In the genomic region with DNA sequence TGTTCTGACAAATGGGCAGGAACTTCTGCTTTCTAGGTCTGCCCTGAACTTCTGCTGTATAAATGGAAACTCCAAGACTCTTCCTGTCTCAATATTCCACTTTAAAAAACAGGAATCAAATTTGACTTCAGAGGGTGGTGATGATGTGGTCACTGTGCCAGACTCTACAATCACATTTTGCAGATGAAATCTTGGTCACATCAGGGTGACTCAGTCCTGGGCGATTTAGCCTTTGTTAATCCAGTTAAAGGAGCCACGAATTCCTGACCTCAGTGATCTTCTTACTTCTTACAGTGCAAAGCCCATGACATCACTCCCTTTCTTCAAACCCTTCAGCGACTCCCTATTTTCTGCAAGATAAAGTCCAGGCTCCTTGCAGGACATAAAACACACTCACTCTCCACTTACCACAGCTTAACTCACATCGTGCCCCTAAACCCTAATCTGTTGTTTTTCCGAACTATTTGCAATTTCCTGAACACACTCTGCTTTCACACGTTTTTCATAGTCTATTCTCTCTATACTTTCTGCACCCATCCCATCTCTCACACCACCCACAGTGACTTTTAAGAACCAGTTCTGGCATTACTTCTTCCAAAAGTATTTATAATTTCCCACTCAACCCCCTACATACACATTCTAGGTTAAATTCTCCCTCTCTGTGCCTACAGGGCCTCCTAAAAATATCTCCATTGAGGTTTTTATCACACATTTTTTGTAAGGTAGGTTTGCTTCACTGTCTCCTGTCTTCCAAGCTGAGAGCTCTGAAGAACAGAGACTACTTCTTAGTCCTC, we compare ENCODE assay signal across 10 cellular contexts. TPM values are rescaled to one million over a fixed set of nuclear protein-coding genes. Genes with fewer than 3 reads are reported as not detected.
DNase-seq lines count a peak whose midpoint lies in the region; ATAC-seq and TF ChIP-seq lines count a peak whose summit lies in the region.
"Had no signal": no experiment of that assay in that cellular context is flagged by ENCODE, and none has a peak within 500 bp of the region (broad histone marks: within the 10 kb centered on the region; RNA-seq: fewer than 3 reads in every experiment).

No MANE protein-coding gene starts in this region.

- peaks cover 80% of the 10 kb centered on the region for H3K4me1 Mint-ChIP-seq in CD14-positive monocyte
- peaks cover 6% of the 10 kb centered on the region for H3K4me1 Mint-ChIP-seq in nephron progenitor cell
- H3K4me1 Mint-ChIP-seq in CD8-positive, alpha-beta T cell (ENCODE audit: low read depth): no peaks in the 10 kb centered on the region

- H3K9me3 Mint-ChIP-seq in CD14-positive monocyte: no peaks in the 10 kb centered on the region
- no peaks in the 10 kb centered on the region for H3K9me3 Mint-ChIP-seq in nephron progenitor cell
- no peaks in the 10 kb centered on the region for H3K9me3 Mint-ChIP-seq in CD8-positive, alpha-beta T cell

- H3K27ac Mint-ChIP-seq in CD14-positive monocyte (peak overlapping the region; percentile 71 to 93 (median 84)), nephron progenitor cell (peak overlapping the region; percentile 1)
- H3K27ac Mint-ChIP-seq in CD8-positive, alpha-beta T cell: no peak overlapping the region

- DNase-seq in CD14-positive monocyte (ENCODE audit: low spot score) (peak; percentile 73), RWPE1 (ENCODE audit: low spot score) (peak; percentile 3), nephron progenitor cell (no peak), GM19238 (ENCODE audit: insufficient read length, low spot score) (no peak)
- no peak for DNase-seq in CD8-positive, alpha-beta T cell
- DNase-seq in activated naive CD4-positive, alpha-beta T cell treated with Interleukin-2 at 50 U/mL for 16 hours: no peak
- DNase-seq: DMS79 treated with DMSO at 0.1 percent for 48 hours, T-helper 2 cell had no signal

- POLR2A ChIA-PET in RWPE1 (lab: Yijun Ruan, JAX; ENCODE audit: low non-redundant PET): no interaction called here
- POLR2A ChIA-PET in CD8-positive, alpha-beta T cell (lab: Charles Lee): no interaction called here

- peak overlapping the region in 1 of 2 donors; percentile 68 for H3K4me3 Mint-ChIP-seq in CD14-positive monocyte
- no peak overlapping the region for H3K4me3 Mint-ChIP-seq in nephron progenitor cell
- no peak overlapping the region for H3K4me3 Mint-ChIP-seq in CD8-positive, alpha-beta T cell

- no peak overlapping the region for H3K27ac ChIP-seq in RWPE1
- no peak overlapping the region for H3K27ac ChIP-seq in CD8-positive, alpha-beta T cell (ENCODE audit: low read depth, low read length)

- no peaks in the 10 kb centered on the region for H3K9me3 ChIP-seq in CD8-positive, alpha-beta T cell (ENCODE audit: low read length)

- no peaks in the 10 kb centered on the region for H3K4me1 ChIP-seq in CD8-positive, alpha-beta T cell (ENCODE audit: insufficient read depth, low read length)

- H3K4me3 ChIP-seq in CD8-positive, alpha-beta T cell (ENCODE audit: low read depth, low read length): no peak overlapping the region

- CTCF ChIA-PET in RWPE1 (lab: Yijun Ruan, JAX): no interaction called here
- CTCF ChIA-PET in CD8-positive, alpha-beta T cell (lab: Charles Lee): no interaction called here

- H3K36me3 Mint-ChIP-seq in CD14-positive monocyte: peaks cover 35 to 63% of the 10 kb centered on the region in 2 donors
- H3K36me3 Mint-ChIP-seq in nephron progenitor cell (ENCODE audit: low read depth): no peaks in the 10 kb centered on the region
- no peaks in the 10 kb centered on the region for H3K36me3 Mint-ChIP-seq in CD8-positive, alpha-beta T cell

- no peak for TF ChIP-seq CTCF in CD14-positive monocyte (IDR thresholded peaks at IDR 0.05)
- no peak for TF ChIP-seq CTCF in RWPE1 (conservative IDR thresholded peaks at IDR 0.05; ENCODE audit: low read depth)
- TF ChIP-seq CTCF in nephron progenitor cell (IDR thresholded peaks at IDR 0.05): no peak
- no peak for TF ChIP-seq CTCF in CD8-positive, alpha-beta T cell (IDR thresholded peaks at IDR 0.05)

- ATAC-seq in esophagus mucosa (peak; percentile 52), GM21723 (IDR thresholded peaks at IDR 0.05; ENCODE audit: unreplicated experiment) (no peak)
- ATAC-seq in CD8-positive, alpha-beta T cell: no peak

- intact Hi-C loops in CD14-positive monocyte (cut with micrococcal nuclease): loop anchor here in 1 of 2 donors (10.0 kb wide), 1 partner anchor 167 kb away; no protein-coding TSS in a partner anchor
- intact Hi-C loops in CD8-positive, alpha-beta T cell (cut with DNase I, micrococcal nuclease): no loop called here

- no peaks in the 10 kb centered on the region for H3K27me3 ChIP-seq in CD8-positive, alpha-beta T cell (ENCODE audit: insufficient read depth, low read length)

- no peaks in the 10 kb centered on the region for H3K27me3 Mint-ChIP-seq in CD14-positive monocyte (ENCODE audit: low read depth in 3 of 3)
- no peaks in the 10 kb centered on the region for H3K27me3 Mint-ChIP-seq in nephron progenitor cell (ENCODE audit: low read depth, poor library complexity)
- no peaks in the 10 kb centered on the region for H3K27me3 Mint-ChIP-seq in CD8-positive, alpha-beta T cell (ENCODE audit: low read depth)

- H3K36me3 ChIP-seq in CD8-positive, alpha-beta T cell (ENCODE audit: insufficient read depth, low read length): no peaks in the 10 kb centered on the region

RNA-seq across cellular contexts. Expression of a gene that starts 11.1 kb away (rescaled TPM):
- polyA plus RNA-seq in CD14-positive monocyte: 100 to 1,000 TPM in 1 of 2 donors, 10 to 100 TPM in 1; 82.2 to 106 TPM
- 3.5 TPM for total RNA-seq in esophagus mucosa
- total RNA-seq in CD8-positive, alpha-beta T cell: not detected

RNA-seq across cellular contexts. Expression of a gene that starts 48.5 kb away (rescaled TPM):
- polyA plus RNA-seq in CD14-positive monocyte: 1 to 10 TPM; 1.0 to 1.5 TPM
- 8.1 TPM for total RNA-seq in esophagus mucosa
- not detected for total RNA-seq in CD8-positive, alpha-beta T cell

Comparison
In these comparisons a context has a peak if more than half of its experiments do, and no peak if none do; other contexts are left out.
1. DNase-seq: peak in CD14-positive monocyte (single experiment) and RWPE1 (single experiment); none in nephron progenitor cell (single experiment), CD8-positive, alpha-beta T cell (0 of 7), activated naive CD4-positive, alpha-beta T cell treated with Interleukin-2 at 50 U/mL for 16 hours (single experiment) and GM19238 (single experiment).